In the genomic region with DNA sequence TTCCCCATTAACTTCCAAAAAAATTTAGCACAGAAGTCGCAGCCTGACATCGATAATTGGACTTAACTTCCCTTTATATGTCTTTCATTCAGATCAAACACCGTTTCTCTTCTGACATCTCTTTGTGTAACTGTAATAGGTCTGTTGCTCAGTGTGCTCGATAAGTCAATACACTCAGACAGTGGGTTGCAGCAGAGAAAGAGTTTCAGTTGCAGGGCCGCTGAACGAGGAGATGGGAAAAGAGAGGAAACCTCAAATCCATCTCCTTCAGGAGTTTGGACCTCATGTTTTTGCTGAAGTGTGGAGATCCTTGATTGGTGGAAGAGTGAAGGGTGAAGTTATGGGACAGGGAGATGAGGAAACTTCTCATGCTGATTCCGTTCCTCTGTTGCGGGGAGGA, we compare ENCODE assay signal across 8 cellular contexts. TPM values are rescaled to one million over a fixed set of nuclear protein-coding genes. Genes with fewer than 3 reads are reported as not detected.
A peak's percentile ranks its signal among the peaks of the same experiment; 100 is the strongest.
DNase-seq lines count a peak whose midpoint lies in the region; ATAC-seq and TF ChIP-seq lines count a peak whose summit lies in the region.

No MANE protein-coding gene starts in this region.

- in situ Hi-C loops in transverse colon (cut with MboI; ENCODE audit: low pct_ligation_motif_present in 1 of 4, low pct_unique_long_range_greater_than_20kb in 1 of 4, low sequenced_read_pairs in 3 of 4), result no loop called here

- no peak for TF ChIP-seq POLR2A in transverse colon (IDR thresholded peaks at IDR 0.05)

- H3K4me3 Mint-ChIP-seq in activated naive CD4-positive, alpha-beta T cell treated with anti-CD3 and anti-CD28 coated beads for 36 hours, result peak overlapping the region; percentile 88

- H3K36me3 ChIP-seq in adipocyte (ENCODE audit: control insufficient read depth, insufficient read depth, low read length, severe bottlenecking), result no peaks in the 10 kb centered on the region
- H3K36me3 ChIP-seq in kidney epithelial cell (ENCODE audit: control insufficient read depth, insufficient read depth, low read length), result no peaks in the 10 kb centered on the region
- no peaks in the 10 kb centered on the region for H3K36me3 ChIP-seq in transverse colon

- no peak for TF ChIP-seq CTCF in kidney epithelial cell (IDR thresholded peaks at IDR 0.05; ENCODE audit: insufficient read depth, low read length, poor library complexity, severe bottlenecking)
- TF ChIP-seq CTCF in transverse colon (IDR thresholded peaks at IDR 0.05), result no peak

- 79 to 92% methylated on average over 5 to 8 of the region's 8 CpGs for WGBS in transverse colon (ENCODE audit: low coverage in 1 of 2), 2 donors

- H3K4me3 ChIP-seq in adipocyte (ENCODE audit: low read length), result peak overlapping the region; percentile 93
- H3K4me3 ChIP-seq in kidney epithelial cell (ENCODE audit: low read depth, low read length), result peak overlapping the region; percentile 99
- peak overlapping the region in 3 of 4 donors; percentile 71 to 84 (median 76) for H3K4me3 ChIP-seq in transverse colon

- no peaks in the 10 kb centered on the region for H3K9me3 Mint-ChIP-seq in activated naive CD4-positive, alpha-beta T cell treated with anti-CD3 and anti-CD28 coated beads for 36 hours

- no peaks in the 10 kb centered on the region for H3K27me3 Mint-ChIP-seq in activated naive CD4-positive, alpha-beta T cell treated with anti-CD3 and anti-CD28 coated beads for 36 hours (ENCODE audit: low read depth)

- peaks cover 1% of the 10 kb centered on the region for H3K36me3 Mint-ChIP-seq in activated naive CD4-positive, alpha-beta T cell treated with anti-CD3 and anti-CD28 coated beads for 36 hours (ENCODE audit: low read depth)

- peak overlapping the region; percentile 85 to 95 (median 92) for H3K27ac ChIP-seq in transverse colon

- CTCF ChIA-PET in activated naive CD4-positive, alpha-beta T cell treated with anti-CD3 and anti-CD28 coated beads for 36 hours (lab: Charles Lee), result no interaction called here

- H3K4me1 ChIP-seq in adipocyte (ENCODE audit: control insufficient read depth, insufficient read depth, low read length), result peaks cover 32% of the 10 kb centered on the region
- peaks cover 11 to 29% (median 21%) of the 10 kb centered on the region in 4 donors for H3K4me1 ChIP-seq in transverse colon

- no peak for ATAC-seq in HG03521 (IDR thresholded peaks at IDR 0.05; ENCODE audit: unreplicated experiment)
- no peak for ATAC-seq in HG03432 (IDR thresholded peaks at IDR 0.05; ENCODE audit: unreplicated experiment)

- peak overlapping the region; percentile 94 for H3K9ac ChIP-seq in adipocyte (ENCODE audit: low read length)

- intact Hi-C loops in activated naive CD4-positive, alpha-beta T cell treated with anti-CD3 and anti-CD28 coated beads for 36 hours (cut with micrococcal nuclease), result loop anchor here (2.0 kb wide), 1 partner anchor 144 kb away; a partner anchor contains a TSS
- intact Hi-C loops in transverse colon (cut with DNase I; ENCODE audit: low total_unique reads), result no loop called here

- no peaks in the 10 kb centered on the region for H3K27me3 ChIP-seq in adipocyte (replicated peaks; ENCODE audit: control insufficient read depth, insufficient read depth, low read length)
- H3K27me3 ChIP-seq in kidney epithelial cell (ENCODE audit: control insufficient read depth, insufficient read depth, low read length), result no peaks in the 10 kb centered on the region
- H3K27me3 ChIP-seq in transverse colon, result no peaks in the 10 kb centered on the region

- no peak overlapping the region for H3K27ac Mint-ChIP-seq in activated naive CD4-positive, alpha-beta T cell treated with anti-CD3 and anti-CD28 coated beads for 36 hours

- H3K4me1 Mint-ChIP-seq in activated naive CD4-positive, alpha-beta T cell treated with anti-CD3 and anti-CD28 coated beads for 36 hours (ENCODE audit: low read depth), result peaks cover 36% of the 10 kb centered on the region

- H3K9me3 ChIP-seq in adipocyte (ENCODE audit: control insufficient read depth, low read length) (no peaks in the 10 kb centered on the region), transverse colon (no peaks in the 10 kb centered on the region)

- no peak for DNase-seq in activated naive CD4-positive, alpha-beta T cell treated with anti-CD3 and anti-CD28 coated beads for 36 hours
- DNase-seq in activated naive CD4-positive, alpha-beta T cell (lab: John Stamatoyannopoulos, UW), result no peak
- DNase-seq in adipocyte (ENCODE audit: low read depth), result peak; percentile 25
- DNase-seq in kidney epithelial cell (ENCODE audit: low read depth), result no peak
- no peak for DNase-seq in transverse colon
- DNase-seq in NCI-H1092 (lab: John Stamatoyannopoulos, UW), result no peak

- TF ChIP-seq EP300 in transverse colon (IDR thresholded peaks at IDR 0.05; ENCODE audit: low read depth), result no peak

RNA-seq across cellular contexts. Expression of a gene that starts 1.1 kb away (rescaled TPM):
- total RNA-seq in activated naive CD4-positive, alpha-beta T cell treated with anti-CD3 and anti-CD28 coated beads for 36 hours, result 10 to 100 TPM; 35.9 to 37.8 TPM
- total RNA-seq in kidney epithelial cell (36.6 and 41.4 TPM in 2 replicates), transverse colon (10 to 100 TPM in 3 of 4 donors, 1 to 10 TPM in 1; 9.0 to 82.6 (median 33.3) TPM)

RNA-seq across cellular contexts. Expression of a gene that starts 32.8 kb away (rescaled TPM):
- under 1 TPM; 0.29 to 0.77 TPM for total RNA-seq in activated naive CD4-positive, alpha-beta T cell treated with anti-CD3 and anti-CD28 coated beads for 36 hours
- total RNA-seq in kidney epithelial cell (5.2 and 6.9 TPM in 2 replicates), transverse colon (under 1 TPM in 1 of 4 donors, not detected in 3; 0.32 TPM)
